ENCODE assay signal across 2 cellular contexts in genomic region chr19:51712461-51713081, GRCh38.
TF ChIP-seq lines count a peak whose summit lies in the region.

No MANE protein-coding gene starts in this region.

TF ChIP-seq in K562, 482 proteins besides CTCF, POLR2A, EP300 and RAD21:
- TF ChIP-seq SMC3 (conservative IDR thresholded peaks at IDR 0.05; ENCODE audit: insufficient read depth, low read depth, low read length), result peak; percentile 78
- TF ChIP-seq MEIS2 (IDR thresholded peaks at IDR 0.05; ENCODE audit: partially characterized antibody), result no peak
- 0 out of 2 replicates have a peak, but pooled peaks have one; percentile 13 for TF ChIP-seq ZNF324 (CRISPR knock-in tag; IDR thresholded peaks at IDR 0.05)
- no peak for TF ChIP-seq PCBP1 (IDR thresholded peaks at IDR 0.05; ENCODE audit: low read depth, low read length, poor library complexity, severe bottlenecking)

TF ChIP-seq in neural cell, 6 proteins besides CTCF, POLR2A, EP300 and RAD21:
- TF ChIP-seq REST (IDR thresholded peaks at IDR 0.05; ENCODE audit: borderline replicate concordance) (no peak), SMC3 (conservative IDR thresholded peaks at IDR 0.05; ENCODE audit: poor library complexity) (peak; percentile 18)
